In the genomic region with DNA sequence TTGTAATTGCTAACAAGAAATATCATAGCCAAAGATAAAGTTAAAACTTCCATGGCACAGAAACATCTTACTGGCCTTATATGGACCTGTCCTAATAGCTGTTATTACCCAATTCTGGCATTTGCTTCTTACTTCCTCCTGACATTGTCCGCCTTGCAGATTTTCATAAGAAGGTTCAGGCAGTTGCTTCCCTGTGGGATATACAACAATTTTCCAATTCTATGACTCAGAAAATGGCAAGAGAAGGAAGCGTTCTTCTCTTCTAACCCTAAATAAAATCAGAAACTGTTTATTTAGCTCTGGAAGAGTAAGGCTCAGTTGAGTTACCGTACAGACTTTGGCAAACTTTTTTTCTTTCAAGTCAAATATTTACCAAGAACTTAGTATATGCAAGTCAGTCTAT, we compare ENCODE assay signal across 8 cellular contexts. TPM values are rescaled to one million over a fixed set of nuclear protein-coding genes. Genes with fewer than 3 reads are reported as not detected.
A peak's percentile ranks its signal among the peaks of the same experiment; 100 is the strongest.
DNase-seq lines count a peak whose midpoint lies in the region; ATAC-seq and TF ChIP-seq lines count a peak whose summit lies in the region.

No MANE protein-coding gene starts in this region.

- H2AFZ ChIP-seq in fibroblast of lung (ENCODE audit: low read length), result no peak overlapping the region

- ATAC-seq in sciatic nerve, result peak; percentile 72
- ATAC-seq in GM21528 (IDR thresholded peaks at IDR 0.05; ENCODE audit: low FRiP score, unreplicated experiment), result no peak
- ATAC-seq in HG02970 (IDR thresholded peaks at IDR 0.05; ENCODE audit: low FRiP score, unreplicated experiment), result no peak
- ATAC-seq in HG02840 (IDR thresholded peaks at IDR 0.05; ENCODE audit: low FRiP score, unreplicated experiment), result no peak

- H3K4me2 ChIP-seq in fibroblast of lung (ENCODE audit: extremely low read depth, insufficient read depth, low read length), result peak overlapping the region; percentile 93

- H3K79me2 ChIP-seq in fibroblast of lung (ENCODE audit: control insufficient read depth, insufficient read depth, low read length), result peaks cover 63% of the 10 kb centered on the region

- no peak overlapping the region for H3K9ac ChIP-seq in fibroblast of lung (ENCODE audit: insufficient read depth, low read length)

- peak overlapping the region; percentile 7 for H3K27ac ChIP-seq in fibroblast of lung (ENCODE audit: insufficient read depth, low read length)

- TF ChIP-seq CTCF in GM06990 (IDR thresholded peaks at IDR 0.05; ENCODE audit: insufficient read depth, low read length, poor library complexity, severe bottlenecking) (no peak), fibroblast of lung (conservative IDR thresholded peaks at IDR 0.05 in 1 of 2, IDR thresholded peaks at IDR 0.05 in 1 of 2; ENCODE audit: low read depth in 1 of 2, low read length in 2 of 2) (no peak)

- H3K27me3 ChIP-seq in GM06990 (replicated peaks; ENCODE audit: control insufficient read depth, insufficient read depth, low read length), result no peaks in the 10 kb centered on the region
- no peaks in the 10 kb centered on the region for H3K27me3 ChIP-seq in fibroblast of lung (ENCODE audit: control insufficient read depth, insufficient read depth, low read length)

- H4K20me1 ChIP-seq in fibroblast of lung (ENCODE audit: control insufficient read depth, extremely low read depth, insufficient read depth, low read length), result no peaks in the 10 kb centered on the region

- intact Hi-C loops in sciatic nerve (cut with DNase I), result no loop called here

- H3K4me1 ChIP-seq in fibroblast of lung (ENCODE audit: control insufficient read depth, extremely low read depth, insufficient read depth, low read length), result peaks cover 4% of the 10 kb centered on the region

- no peak for DNase-seq in GM06990 (ENCODE audit: extremely low read depth, insufficient read length)
- peak; percentile 34 for DNase-seq in RKO (ENCODE audit: low spot score)
- peak; percentile 44 to 90 for DNase-seq in fibroblast of lung (ENCODE audit: low read depth in 2 of 2)
- no peak for DNase-seq in sciatic nerve (ENCODE audit: low spot score)
- DNase-seq in COLO829 (ENCODE audit: low spot score), result no peak

- H3K4me3 ChIP-seq in GM06990 (replicated peaks; ENCODE audit: low read depth, low read length) (peak overlapping the region; percentile 90; the same call in 1 of the 2 replicates), fibroblast of lung (replicated peaks in 1 of 4; ENCODE audit: control extremely low read depth in 1 of 4, insufficient read depth in 1 of 4, low read depth in 3 of 4, low read length in 4 of 4) (peak overlapping the region; percentile 58 to 95 (median 78))

- H3K9me3 ChIP-seq in fibroblast of lung (ENCODE audit: control insufficient read depth, insufficient read depth, low read depth, low read length), result no peaks in the 10 kb centered on the region

- H3K36me3 ChIP-seq in GM06990 (ENCODE audit: control insufficient read depth, insufficient read depth, low read length) (no peaks in the 10 kb centered on the region), fibroblast of lung (ENCODE audit: control insufficient read depth, insufficient read depth, low read length) (no peaks in the 10 kb centered on the region)

RNA-seq across cellular contexts. Expression of gene PRKAA1, which starts 1.7 kb away (rescaled TPM):
- total RNA-seq in fibroblast of lung, result 107 and 114 TPM in 2 replicates
- 85.4 and 106 TPM in 2 replicates for polyA plus RNA-seq in fibroblast of lung
- polyA plus RNA-seq in fibroblast of lung (2012), result 69.9 and 91.3 TPM in 2 replicates
- polyA minus RNA-seq in fibroblast of lung (ENCODE audit: low replicate concordance), result 19.4 and 22.3 TPM in 2 replicates
- total RNA-seq in sciatic nerve, result 78.4 TPM

RNA-seq across cellular contexts. Expression of gene RPL37, which starts 38.5 kb away (rescaled TPM):
- total RNA-seq in fibroblast of lung (2,414 and 3,168 TPM in 2 replicates), sciatic nerve (1,013 TPM)
- polyA plus RNA-seq in fibroblast of lung, result 881 and 1,185 TPM in 2 replicates
- 2,786 and 3,161 TPM in 2 replicates for polyA plus RNA-seq in fibroblast of lung (2012)
- polyA minus RNA-seq in fibroblast of lung (ENCODE audit: low replicate concordance), result 208 and 237 TPM in 2 replicates

RNA-seq across cellular contexts. Expression of gene TTC33, which starts 40.7 kb away (rescaled TPM):
- 16.3 and 16.4 TPM in 2 replicates for total RNA-seq in fibroblast of lung
- 8.0 and 8.7 TPM in 2 replicates for polyA plus RNA-seq in fibroblast of lung
- 6.7 and 7.5 TPM in 2 replicates for polyA plus RNA-seq in fibroblast of lung (2012)
- polyA minus RNA-seq in fibroblast of lung (ENCODE audit: low replicate concordance), result 2.3 TPM in 1 of 2 replicates, not detected in the other
- 20.1 TPM for total RNA-seq in sciatic nerve

RNA-seq across cellular contexts. Expression of gene CARD6, which starts 44.7 kb away (rescaled TPM):
- total RNA-seq in fibroblast of lung (12.7 and 14.4 TPM in 2 replicates), sciatic nerve (10.9 TPM)
- polyA plus RNA-seq in fibroblast of lung, result 8.1 and 8.7 TPM in 2 replicates
- 5.3 and 5.8 TPM in 2 replicates for polyA plus RNA-seq in fibroblast of lung (2012)
- polyA minus RNA-seq in fibroblast of lung (ENCODE audit: low replicate concordance), result 1.8 and 4.3 TPM in 2 replicates

Comparison
In these comparisons a context has a peak if more than half of its experiments do, and no peak if none do; other contexts are left out.
1. DNase-seq: peak in RKO (single experiment) and fibroblast of lung (2 of 2); none in GM06990 (single experiment), sciatic nerve (single experiment) and COLO829 (single experiment).